Comparison of ENCODE assay signal across 16 cellular contexts in the genomic region with DNA sequence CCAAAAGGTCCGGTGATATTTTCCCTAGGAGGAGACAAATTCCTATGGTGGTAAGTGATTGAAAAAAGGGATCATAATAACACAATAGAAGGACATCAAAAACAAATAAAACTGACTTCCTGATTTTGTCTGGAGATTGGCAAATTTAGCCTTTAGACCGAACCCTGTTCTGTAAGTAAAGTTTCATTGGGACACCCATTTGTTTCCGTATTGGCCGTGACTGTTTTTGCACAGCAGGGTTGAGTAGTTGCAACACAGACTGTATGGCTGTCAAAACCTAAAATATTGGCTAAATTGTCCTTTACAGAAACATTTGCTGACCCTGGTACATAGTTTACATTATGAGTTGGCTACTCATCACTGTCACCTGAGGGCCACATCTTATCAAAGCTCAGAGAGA.
"Had no signal": no experiment of that assay in that cellular context is flagged by ENCODE, and none has a peak within 500 bp of the region (broad histone marks: within the 10 kb centered on the region; RNA-seq: fewer than 3 reads in every experiment).

No MANE protein-coding gene starts in this region.

- H3K4me3 ChIP-seq: adrenal gland, breast epithelium, lower lobe of right lung, ovary, sigmoid colon, spleen, testis had no signal

- H3K27ac ChIP-seq: adrenal gland, breast epithelium, lower lobe of right lung, ovary, testis had no signal

- ATAC-seq: activated CD4-positive, CD25-positive, alpha-beta regulatory T cell treated with anti-CD3 and anti-CD28 coated beads, Interleukin-2, amount 50 U/mL, for 24 hours; activated naive CD4-positive, alpha-beta T cell treated with anti-CD3 and anti-CD28 coated beads, Interleukin-2, amount 50 U/mL, for 72 hours; stimulated activated memory B cell treated with anti-CD40 and anti-IgM and Interleukin-4, amounts not matched to agents 10 μg/mL and 1 μg/mL and 100 μg/mL, for 72 hours had no signal

- H3K4me1 ChIP-seq: breast epithelium had no signal

- H3K36me3 ChIP-seq: adrenal gland, breast epithelium, lower lobe of right lung, ovary, sigmoid colon, spleen had no signal

- FAIRE-seq: astrocyte had no signal

- DNase-seq: activated CD4-positive, alpha-beta T cell treated with anti-CD3 and anti-CD28 coated beads, Interleukin-2, amount 10 ng/mL, durations not matched to agents 7 days and 5 days; activated CD8-positive, alpha-beta memory T cell treated with anti-CD3 and anti-CD28 coated beads for 24 hours; activated gamma-delta T cell treated with Interleukin-2 at 50 U/mL for 16 hours; adrenal gland; cortex of kidney; lower lobe of right lung; ovary; sigmoid colon; spleen; stimulated activated CD4-positive, alpha-beta T cell treated with anti-CD3 and anti-CD28 coated beads, Interleukin-4, amount 100 ng/mL, for 4 hours; testis had no signal

- H3K27me3 ChIP-seq: adrenal gland, breast epithelium, ovary, sigmoid colon, spleen, testis had no signal

- H3K9me3 ChIP-seq: adrenal gland, breast epithelium, lower lobe of right lung, ovary, sigmoid colon, spleen, testis had no signal
